17 cellular contexts compared by ENCODE assay signal in genomic region chr1:155463865-155464264, GRCh38.
A peak's percentile ranks its signal among the peaks of the same experiment; 100 is the strongest.
DNase-seq lines count a peak whose midpoint lies in the region; ATAC-seq, FAIRE-seq and TF ChIP-seq lines count a peak whose summit lies in the region.
"Had no signal": no experiment of that assay in that cellular context is flagged by ENCODE, and none has a peak within 500 bp of the region (broad histone marks: within the 10 kb centered on the region; RNA-seq: fewer than 3 reads in every experiment).

No MANE protein-coding gene starts in this region.

- DNase-seq in AG09309 (ENCODE audit: low read depth), result peak; percentile 51
- DNase-seq in HFFc6, result peak; percentile 80
- peak; percentile 55 for DNase-seq in bronchial epithelial cell (ENCODE audit: low read depth)
- DNase-seq in mesothelial cell of epicardium (ENCODE audit: low spot score in 2 of 2, unreplicated experiment in 2 of 2), result no peak
- no peak for DNase-seq in ureter (ENCODE audit: low spot score)
- DNase-seq in posterior vena cava (ENCODE audit: low spot score), result no peak
- DNase-seq: activated naive CD4-positive, alpha-beta T cell treated with anti-CD3 and anti-CD28 coated beads, Interleukin-2, amount 50 U/mL, for 16 hours; DMS53; H9; left ventricle myocardium inferior; NCI-H1694 treated with DMSO at 0.1 percent for 48 hours; PC-3; retina; WERI-Rb-1 had no signal

- TF ChIP-seq CTCF in AG09309 (IDR thresholded peaks at IDR 0.05; ENCODE audit: control insufficient read depth, insufficient read depth, low read depth, low read length, missing control alignments), result no peak
- TF ChIP-seq CTCF in HFFc6 (IDR thresholded peaks at IDR 0.05), result no peak
- no peak for TF ChIP-seq CTCF in bronchial epithelial cell (IDR thresholded peaks at IDR 0.05; ENCODE audit: insufficient read depth, low read length, severe bottlenecking)
- no peak for TF ChIP-seq CTCF in mesothelial cell of epicardium (IDR thresholded peaks at IDR 0.05; ENCODE audit: unreplicated experiment)

- ATAC-seq in HG03175 (IDR thresholded peaks at IDR 0.05; ENCODE audit: unreplicated experiment) (no peak), GM21576 (IDR thresholded peaks at IDR 0.05; ENCODE audit: unreplicated experiment) (no peak)
- ATAC-seq: PC-3 had no signal

- peak overlapping the region; percentile 1; the same call in 1 of the 2 replicates for H3K4me3 Mint-ChIP-seq in HFFc6
- H3K4me3 Mint-ChIP-seq in mesothelial cell of epicardium, result no peak overlapping the region
- H3K4me3 Mint-ChIP-seq: H9 had no signal

- no peaks in the 10 kb centered on the region for H3K27me3 Mint-ChIP-seq in HFFc6 (ENCODE audit: insufficient read depth)
- H3K27me3 Mint-ChIP-seq in mesothelial cell of epicardium (ENCODE audit: low read depth), result no peaks in the 10 kb centered on the region

- H3K9me3 Mint-ChIP-seq in HFFc6 (no peaks in the 10 kb centered on the region), mesothelial cell of epicardium (no peaks in the 10 kb centered on the region)
- H3K9me3 Mint-ChIP-seq: H9 had no signal

- peaks cover 13% of the 10 kb centered on the region for H3K36me3 Mint-ChIP-seq in HFFc6 (ENCODE audit: low read depth)
- peaks cover 20% of the 10 kb centered on the region for H3K36me3 Mint-ChIP-seq in mesothelial cell of epicardium

- no peak for FAIRE-seq in bronchial epithelial cell (lab: Jason Lieb, UNC)
- FAIRE-seq: endothelial cell of umbilical vein had no signal

- no peaks in the 10 kb centered on the region for H3K27me3 ChIP-seq in bronchial epithelial cell (ENCODE audit: control insufficient read depth, insufficient read depth, low read length)

- intact Hi-C loops in posterior vena cava (cut with DNase I), result no loop called here

- peak overlapping the region; percentile 84 for H3K27ac Mint-ChIP-seq in HFFc6
- peak overlapping the region; percentile 69 for H3K27ac Mint-ChIP-seq in mesothelial cell of epicardium

- H3K4me3 ChIP-seq in AG09309 (ENCODE audit: control insufficient read depth, low read depth, low read length), result no peak overlapping the region
- no peak overlapping the region for H3K4me3 ChIP-seq in bronchial epithelial cell (ENCODE audit: low read depth, low read length)
- H3K4me3 ChIP-seq: left ventricle myocardium inferior had no signal

- peaks cover 55% of the 10 kb centered on the region for H3K4me1 Mint-ChIP-seq in HFFc6 (ENCODE audit: low read depth)
- peaks cover 63% of the 10 kb centered on the region for H3K4me1 Mint-ChIP-seq in mesothelial cell of epicardium
- H3K4me1 Mint-ChIP-seq: H9 had no signal

- no peaks in the 10 kb centered on the region for H3K36me3 ChIP-seq in bronchial epithelial cell (ENCODE audit: control insufficient read depth, insufficient read depth, low read length)

Comparison
In these comparisons a context has a peak if more than half of its experiments do, and no peak if none do; other contexts are left out.
1. DNase-seq: peak in AG09309 (single experiment), HFFc6 (single experiment) and bronchial epithelial cell (single experiment); none in mesothelial cell of epicardium (0 of 2), ureter (single experiment) and posterior vena cava (single experiment).